Comparison of ENCODE assay signal across 8 cellular contexts in genomic region chr15:74302821-74303359, GRCh38.
DNase-seq lines count a peak whose midpoint lies in the region; ATAC-seq and TF ChIP-seq lines count a peak whose summit lies in the region.

No MANE protein-coding gene starts in this region.

- H2BK5ac ChIP-seq in mesendoderm (ENCODE audit: low read length), result no peak overlapping the region

- peaks cover 23% of the 10 kb centered on the region for H3K4me1 Mint-ChIP-seq in chondrocyte (ENCODE audit: low read depth)

- H3K4me3 Mint-ChIP-seq in chondrocyte (ENCODE audit: unreplicated experiment), result no peak overlapping the region

- H3K4me1 ChIP-seq in mesendoderm (ENCODE audit: control insufficient read depth, low read depth, low read length), result peaks cover 12% of the 10 kb centered on the region

- H3K36me3 Mint-ChIP-seq in chondrocyte (ENCODE audit: low read depth), result no peaks in the 10 kb centered on the region

- no CpG with 5 or more reads among the region's 7 CpGs for WGBS in mesendoderm (ENCODE audit: extremely low coverage, insufficient coverage, low lambda C conversion rate)

- no peak overlapping the region for H3K9ac ChIP-seq in mesendoderm (ENCODE audit: low read length)

- H3K56ac ChIP-seq in mesendoderm (ENCODE audit: low read length), result no peak overlapping the region

- no peak for ATAC-seq in GM18858 (IDR thresholded peaks at IDR 0.05; ENCODE audit: unreplicated experiment)
- no peak for ATAC-seq in HG03520 (IDR thresholded peaks at IDR 0.05; ENCODE audit: unreplicated experiment)

- H3K4me3 ChIP-seq in mesendoderm (ENCODE audit: low read length), result no peak overlapping the region

- no peak overlapping the region for H3K23ac ChIP-seq in mesendoderm (ENCODE audit: low read length)

- no peaks in the 10 kb centered on the region for H3K36me3 ChIP-seq in mesendoderm (ENCODE audit: control insufficient read depth, insufficient read depth, low read length)

- no peak overlapping the region for H3K27ac ChIP-seq in mesendoderm (ENCODE audit: low read depth, low read length)

- no peak overlapping the region for H3K4me2 ChIP-seq in mesendoderm (ENCODE audit: low read length)

- DNase-seq in COLO829 (ENCODE audit: low spot score) (peak; percentile 24), HK-2 (ENCODE audit: unreplicated experiment) (peak; percentile 37), SHP77 treated with DMSO at 0.1 percent for 48 hours (lab: John Stamatoyannopoulos, UW) (peak; percentile 7), chondrocyte (ENCODE audit: low spot score) (no peak), mesendoderm (peak; percentile 77)
- no peak for DNase-seq in stimulated activated naive CD4-positive, alpha-beta T cell treated with Interleukin-2 at 50 U/mL for 16 hours (lab: John Stamatoyannopoulos, UW)

- H2BK15ac ChIP-seq in mesendoderm (replicated peaks; ENCODE audit: low read depth), result no peak overlapping the region

- no peak overlapping the region for H2BK120ac ChIP-seq in mesendoderm (ENCODE audit: low read depth, low read length)

- H3K27me3 ChIP-seq in mesendoderm (ENCODE audit: insufficient read depth, low read length, poor library complexity), result no peaks in the 10 kb centered on the region

- no peaks in the 10 kb centered on the region for H3K79me1 ChIP-seq in mesendoderm (ENCODE audit: low read length)

- TF ChIP-seq CTCF in chondrocyte (IDR thresholded peaks at IDR 0.05), result peak; percentile 88

- no peak overlapping the region for H3K18ac ChIP-seq in mesendoderm (ENCODE audit: low read length)

- no peak overlapping the region for H4K8ac ChIP-seq in mesendoderm (ENCODE audit: low read depth, low read length)

- H3K27me3 Mint-ChIP-seq in chondrocyte (ENCODE audit: low read depth), result peaks cover 42% of the 10 kb centered on the region

- H2AK5ac ChIP-seq in mesendoderm (ENCODE audit: low read length), result no peak overlapping the region

- H3K4ac ChIP-seq in mesendoderm (ENCODE audit: low read depth, low read length), result no peak overlapping the region

- no peak overlapping the region for H4K5ac ChIP-seq in mesendoderm (ENCODE audit: low read length)

- no peaks in the 10 kb centered on the region for H3K9me3 Mint-ChIP-seq in chondrocyte (ENCODE audit: low read depth)

- no peaks in the 10 kb centered on the region for H3K79me2 ChIP-seq in mesendoderm (ENCODE audit: control insufficient read depth, insufficient read depth, low read length)

- peak overlapping the region; percentile 49 for H3K27ac Mint-ChIP-seq in chondrocyte (ENCODE audit: unreplicated experiment)

Comparison
In these comparisons a context has a peak if more than half of its experiments do, and no peak if none do; other contexts are left out.
1. DNase-seq: peak in COLO829 (single experiment), HK-2 (single experiment), SHP77 treated with DMSO at 0.1 percent for 48 hours (single experiment) and mesendoderm (single experiment); none in chondrocyte (single experiment) and stimulated activated naive CD4-positive, alpha-beta T cell treated with Interleukin-2 at 50 U/mL for 16 hours (single experiment).